ENCODE assay signal across 23 cellular contexts in genomic region chr6:64289946-64290345, GRCh38.
"Had no signal": no experiment of that assay in that cellular context is flagged by ENCODE, and none has a peak within 500 bp of the region (broad histone marks: within the 10 kb centered on the region; RNA-seq: fewer than 3 reads in every experiment).

No MANE protein-coding gene starts in this region.

- H3K36me3 ChIP-seq: colonic mucosa, esophagus squamous epithelium, gastrocnemius medialis, heart right ventricle, left lung, lower lobe of right lung had no signal

- H3K27ac ChIP-seq: colonic mucosa, epithelial cell of prostate, esophagus squamous epithelium, gastrocnemius medialis, heart right ventricle, left lung, lower lobe of right lung had no signal

- DNase-seq: colonic mucosa; cortex of kidney; effector CD8-positive, alpha-beta T cell; effector memory CD8-positive, alpha-beta T cell; endodermal cell; erythroblast; esophagus squamous epithelium; foreskin fibroblast; foreskin melanocyte; gastrocnemius medialis; glutamatergic neuron; head of caudate nucleus; heart right ventricle; hippocampal formation; left cardiac atrium; left lung; left ventricle myocardium superior; lower lobe of right lung; mesenchymal stem cell; mucosa of descending colon; naive B cell had no signal

- H3K4me3 ChIP-seq: colonic mucosa, esophagus squamous epithelium, gastrocnemius medialis, heart right ventricle, left lung, lower lobe of right lung, mucosa of descending colon had no signal

- H3K4me1 ChIP-seq: colonic mucosa, esophagus squamous epithelium, gastrocnemius medialis, heart right ventricle, left lung, lower lobe of right lung had no signal

- ATAC-seq: effector memory CD8-positive, alpha-beta T cell; esophagus mucosa; gastrocnemius medialis; heart right ventricle; left cardiac atrium; left lung; left ventricle myocardium superior; lower lobe of right lung; mucosa of descending colon had no signal

- H3K9me3 ChIP-seq: colonic mucosa, esophagus squamous epithelium, gastrocnemius medialis, left lung, lower lobe of right lung, mucosa of descending colon had no signal

- H3K27me3 ChIP-seq: colonic mucosa, esophagus squamous epithelium, gastrocnemius medialis, heart right ventricle, left lung had no signal
